In the genomic region with DNA sequence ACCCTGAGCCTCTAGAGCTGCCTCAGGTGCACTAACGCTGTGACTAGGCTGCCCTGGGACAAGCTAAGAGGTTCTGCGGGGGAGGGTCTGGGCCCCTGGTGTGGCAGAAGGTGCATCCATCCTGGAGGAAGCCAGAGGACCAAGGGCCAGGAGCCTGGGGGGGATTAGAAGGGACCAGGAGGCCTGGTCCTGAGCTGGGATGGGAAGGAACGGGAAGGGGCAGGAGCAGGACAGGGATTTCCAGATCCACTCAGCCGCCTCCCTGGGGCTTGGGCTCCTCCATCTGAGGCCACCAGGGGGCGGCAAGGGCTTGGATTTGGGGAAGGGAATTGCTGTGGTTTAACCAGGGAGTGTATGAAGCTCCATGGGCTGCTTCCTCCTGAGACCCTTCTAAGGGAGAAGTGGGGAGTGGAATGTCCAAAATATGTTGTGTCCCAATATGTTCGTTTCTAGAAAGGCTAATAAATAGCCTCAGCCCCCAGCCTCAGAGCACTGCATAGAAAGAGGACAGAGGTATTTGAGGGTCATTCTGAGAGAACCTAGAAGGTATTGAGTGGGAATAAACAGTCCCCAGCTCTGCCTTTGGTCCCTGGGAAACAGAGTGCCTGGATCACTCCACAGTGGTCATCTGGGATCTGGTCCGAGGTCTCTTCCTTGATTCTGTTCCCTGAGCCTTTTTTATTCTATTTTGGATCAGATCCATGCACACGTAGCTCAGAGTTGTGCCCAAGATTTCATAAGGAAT, we compare ENCODE assay signal across 9 cellular contexts. TPM values are rescaled to one million over a fixed set of nuclear protein-coding genes. Genes with fewer than 3 reads are reported as not detected.
DNase-seq lines count a peak whose midpoint lies in the region; ATAC-seq and TF ChIP-seq lines count a peak whose summit lies in the region.
"Had no signal": no experiment of that assay in that cellular context is flagged by ENCODE, and none has a peak within 500 bp of the region (broad histone marks: within the 10 kb centered on the region; RNA-seq: fewer than 3 reads in every experiment).

No MANE protein-coding gene starts in this region.

- no peaks in the 10 kb centered on the region for H3K79me2 ChIP-seq in Karpas-422 (ENCODE audit: low read length)
- H3K79me2 ChIP-seq in SU-DHL-6 (ENCODE audit: insufficient read depth, low read length) = no peaks in the 10 kb centered on the region

- H4K20me1 ChIP-seq in Karpas-422 (ENCODE audit: insufficient read depth, low read depth, low read length) (no peaks in the 10 kb centered on the region), SU-DHL-6 (ENCODE audit: low read depth, low read length) (no peaks in the 10 kb centered on the region)

- no peak overlapping the region for H3K27ac ChIP-seq in Karpas-422 (ENCODE audit: low read length)
- no peak overlapping the region for H3K27ac ChIP-seq in SU-DHL-6 (ENCODE audit: low read depth, low read length)
- H3K27ac ChIP-seq in gastroesophageal sphincter = no peak overlapping the region
- H3K27ac ChIP-seq: neutrophil had no signal

- H3K4me1 ChIP-seq in Karpas-422 (ENCODE audit: low read length) (peaks cover 23% of the 10 kb centered on the region), gastroesophageal sphincter (no peaks in the 10 kb centered on the region)

- no peak for TF ChIP-seq EP300 in gastroesophageal sphincter (IDR thresholded peaks at IDR 0.05)

- DNase-seq in ELF-1 (ENCODE audit: low read depth, low spot score) (peak; percentile 87), Karpas-422 (peak; percentile 71), choroid plexus epithelial cell (ENCODE audit: low read depth) (peak; percentile 71), lung microvascular endothelial cell (ENCODE audit: low read depth in 2 of 2) (peak; percentile 48 to 59), epidermal melanocyte (ENCODE audit: insufficient read length, low spot score) (no peak)

- H3K4me3 ChIP-seq in Karpas-422 (ENCODE audit: low read length) = no peak overlapping the region
- H3K4me3 ChIP-seq in SU-DHL-6 (ENCODE audit: insufficient read depth, low read length, poor library complexity, severe bottlenecking) = no peak overlapping the region
- H3K4me3 ChIP-seq in choroid plexus epithelial cell (ENCODE audit: low read depth, low read length) = no peak overlapping the region
- H3K4me3 ChIP-seq in gastroesophageal sphincter = no peak overlapping the region

- peak; percentile 56 for TF ChIP-seq CTCF in SU-DHL-6 (IDR thresholded peaks at IDR 0.05; ENCODE audit: insufficient read depth, low read length, poor library complexity, severe bottlenecking)
- peak; percentile 92 for TF ChIP-seq CTCF in choroid plexus epithelial cell (conservative IDR thresholded peaks at IDR 0.05; ENCODE audit: low read depth, low read length)
- peak in 2 of 4 experiments; percentile 27 to 55 for TF ChIP-seq CTCF in gastroesophageal sphincter (IDR thresholded peaks at IDR 0.05)

- WGBS in gastroesophageal sphincter (ENCODE audit: low coverage in 1 of 2), 2 donors = 29 to 59% methylated on average over 2 to 7 of the region's 8 CpGs

- H3F3A ChIP-seq in SU-DHL-6 (ENCODE audit: insufficient read depth) = no peaks in the 10 kb centered on the region

- H2AFZ ChIP-seq in Karpas-422 (ENCODE audit: low read length) (no peak overlapping the region), SU-DHL-6 (ENCODE audit: low read depth, low read length, severe bottlenecking) (no peak overlapping the region)

- no peaks in the 10 kb centered on the region for H3K27me3 ChIP-seq in Karpas-422 (ENCODE audit: low read length)
- H3K27me3 ChIP-seq in SU-DHL-6 (ENCODE audit: low read length) = no peaks in the 10 kb centered on the region
- H3K27me3 ChIP-seq in gastroesophageal sphincter = peaks cover 21% of the 10 kb centered on the region

- TF ChIP-seq POLR2A in gastroesophageal sphincter (IDR thresholded peaks at IDR 0.05) = no peak

- H3K9me3 ChIP-seq in Karpas-422 (ENCODE audit: low read length) (no peaks in the 10 kb centered on the region), SU-DHL-6 (ENCODE audit: insufficient read depth, low read length) (no peaks in the 10 kb centered on the region), gastroesophageal sphincter (no peaks in the 10 kb centered on the region)
- H3K9me3 ChIP-seq: neutrophil had no signal

- H3K9me2 ChIP-seq in Karpas-422 (replicated peaks; ENCODE audit: insufficient read depth, low read length) (no peaks in the 10 kb centered on the region), SU-DHL-6 (replicated peaks; ENCODE audit: insufficient read depth, low read length) (no peaks in the 10 kb centered on the region)

- H3K4me2 ChIP-seq in Karpas-422 (ENCODE audit: low read depth, low read length, poor library complexity, severe bottlenecking) (no peak overlapping the region), SU-DHL-6 (ENCODE audit: low read depth, low read length, poor library complexity, severe bottlenecking) (no peak overlapping the region)

- no peak for ATAC-seq in GM21526 (IDR thresholded peaks at IDR 0.05; ENCODE audit: low FRiP score, unreplicated experiment)
- no peak for ATAC-seq in gastroesophageal sphincter

- H3K9ac ChIP-seq in Karpas-422 (ENCODE audit: low read length) = no peak overlapping the region
- no peak overlapping the region for H3K9ac ChIP-seq in SU-DHL-6 (ENCODE audit: low read length)

- H3K36me3 ChIP-seq in Karpas-422 (ENCODE audit: insufficient read depth, low read length) (no peaks in the 10 kb centered on the region), SU-DHL-6 (ENCODE audit: low read length) (no peaks in the 10 kb centered on the region), gastroesophageal sphincter (no peaks in the 10 kb centered on the region)
- H3K36me3 ChIP-seq: neutrophil had no signal

RNA-seq across cellular contexts. Expression of a gene that starts 17.4 kb away (rescaled TPM):
- total RNA-seq in Karpas-422 (2014; rRNA removed; shearing (Covaris generic); ENCODE audit: low replicate concordance) = 2.6 and 4.9 TPM in 2 replicates
- total RNA-seq in lung microvascular endothelial cell (not detected in 2 replicates), gastroesophageal sphincter (not detected)

RNA-seq across cellular contexts. Expression of a gene that starts 56.3 kb away (rescaled TPM):
- not detected in 2 replicates for total RNA-seq in Karpas-422 (2014; rRNA removed; shearing (Covaris generic); ENCODE audit: low replicate concordance)
- total RNA-seq in lung microvascular endothelial cell = not detected in 2 replicates
- not detected for total RNA-seq in gastroesophageal sphincter
